ENCODE assay signal across 9 cellular contexts in the genomic region with DNA sequence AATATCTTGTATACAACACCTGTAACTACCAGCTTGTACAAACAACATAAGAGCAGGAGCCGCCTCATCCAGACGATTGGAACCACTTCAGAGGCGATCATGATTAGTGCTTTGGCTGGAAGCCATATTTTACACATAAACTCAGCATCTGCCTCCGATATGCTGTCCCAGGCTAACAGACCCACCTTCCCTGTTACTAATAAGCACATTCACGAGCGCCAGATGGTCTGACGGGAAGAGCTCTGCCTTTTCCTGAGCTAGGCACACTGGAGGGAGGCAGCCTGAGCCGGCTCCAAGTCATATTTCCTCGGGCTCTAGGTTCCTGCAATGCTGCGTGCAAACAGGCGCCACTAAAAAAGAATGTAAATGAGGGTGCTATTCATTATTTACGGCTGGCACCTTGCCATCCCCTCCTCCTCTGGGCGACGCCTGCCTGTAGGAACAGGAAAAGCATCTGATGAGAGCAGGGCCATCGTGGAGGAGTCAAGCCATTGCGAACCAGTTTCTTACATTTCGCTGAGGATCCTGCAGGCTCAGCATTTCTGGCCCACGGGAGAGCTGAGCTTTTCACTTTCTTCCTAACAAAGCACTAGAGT.
DNase-seq lines count a peak whose midpoint lies in the region; ATAC-seq and TF ChIP-seq lines count a peak whose summit lies in the region.
"Had no signal": no experiment of that assay in that cellular context is flagged by ENCODE, and none has a peak within 500 bp of the region (broad histone marks: within the 10 kb centered on the region; RNA-seq: fewer than 3 reads in every experiment).

No MANE protein-coding gene starts in this region.

- ATAC-seq in RWPE2 (ENCODE audit: low read depth) (peak; percentile 61), heart right ventricle (peak in 6 of 8 donors; percentile 7 to 80 (median 62)), gastroesophageal sphincter (no peak), HG02571 (IDR thresholded peaks at IDR 0.05; ENCODE audit: unreplicated experiment) (no peak)

- no peak overlapping the region for H3K4me3 ChIP-seq in AG04450 (ENCODE audit: low read depth, low read length)
- no peak overlapping the region for H3K4me3 ChIP-seq in RWPE2 (ENCODE audit: severe bottlenecking)
- no peak overlapping the region for H3K4me3 ChIP-seq in heart right ventricle
- H3K4me3 ChIP-seq in gastroesophageal sphincter = no peak overlapping the region
- no peak overlapping the region for H3K4me3 ChIP-seq in CD8-positive, alpha-beta memory T cell (ENCODE audit: low read length)

- TF ChIP-seq CTCF in AG04450 (IDR thresholded peaks at IDR 0.05; ENCODE audit: low read depth, low read length) = peak; percentile 24
- peak; percentile 56 for TF ChIP-seq CTCF in RWPE2 (IDR thresholded peaks at IDR 0.05; ENCODE audit: poor library complexity, severe bottlenecking)
- TF ChIP-seq CTCF in heart right ventricle (IDR thresholded peaks at IDR 0.05) = peak in 1 of 9 donors; percentile 17
- peak in 1 of 4 experiments; percentile 9 for TF ChIP-seq CTCF in gastroesophageal sphincter (IDR thresholded peaks at IDR 0.05)
- no peak for TF ChIP-seq CTCF in endothelial cell (IDR thresholded peaks at IDR 0.05; ENCODE audit: unreplicated experiment)

- H3K27me3 Mint-ChIP-seq in CD8-positive, alpha-beta memory T cell = peaks cover 7 to 13% of the 10 kb centered on the region in 2 donors
- no peaks in the 10 kb centered on the region for H3K27me3 Mint-ChIP-seq in endothelial cell (ENCODE audit: unreplicated experiment)

- no peak overlapping the region for H3K4me3 Mint-ChIP-seq in CD8-positive, alpha-beta memory T cell
- no peak overlapping the region for H3K4me3 Mint-ChIP-seq in endothelial cell (ENCODE audit: unreplicated experiment)
- H3K4me3 Mint-ChIP-seq: CD14-positive monocyte had no signal

- H3K27me3 ChIP-seq in AG04450 (ENCODE audit: control insufficient read depth, insufficient read depth, low read length) = no peaks in the 10 kb centered on the region
- no peaks in the 10 kb centered on the region for H3K27me3 ChIP-seq in RWPE2 (ENCODE audit: insufficient read depth, poor library complexity, severe bottlenecking)
- peaks cover 0 to 7% (median 0%) of the 10 kb centered on the region in 7 donors for H3K27me3 ChIP-seq in heart right ventricle
- H3K27me3 ChIP-seq in gastroesophageal sphincter = peaks cover 8% of the 10 kb centered on the region
- no peaks in the 10 kb centered on the region for H3K27me3 ChIP-seq in CD8-positive, alpha-beta memory T cell (ENCODE audit: insufficient read depth, low read length, poor library complexity, severe bottlenecking)

- DNase-seq in AG04450 (ENCODE audit: low read depth, low spot score) (no peak), NCI-H1092 (lab: John Stamatoyannopoulos, UW) (peak; percentile 91), RWPE2 (ENCODE audit: low spot score) (no peak), heart right ventricle (peak in 1 of 2 donors; percentile 12), endothelial cell (ENCODE audit: low spot score) (no peak)
- DNase-seq in CD8-positive, alpha-beta memory T cell = no peak

- no peaks in the 10 kb centered on the region for H3K4me1 ChIP-seq in RWPE2 (ENCODE audit: insufficient read depth, poor library complexity, severe bottlenecking)
- H3K4me1 ChIP-seq in heart right ventricle = peaks cover 0 to 5% (median 0%) of the 10 kb centered on the region in 9 donors
- H3K4me1 ChIP-seq in gastroesophageal sphincter = peaks cover 0 to 8% (median 0%) of the 10 kb centered on the region in 3 donors
- H3K4me1 ChIP-seq in CD8-positive, alpha-beta memory T cell (ENCODE audit: insufficient read depth, low read length) = no peaks in the 10 kb centered on the region

- intact Hi-C loops in heart right ventricle (cut with DNase I) = no loop called here

- H3K27ac ChIP-seq in AG04450 (ENCODE audit: low read depth, low read length) (no peak overlapping the region), RWPE2 (ENCODE audit: poor library complexity, severe bottlenecking) (no peak overlapping the region), heart right ventricle (no peak overlapping the region), gastroesophageal sphincter (no peak overlapping the region)
- no peak overlapping the region for H3K27ac ChIP-seq in CD8-positive, alpha-beta memory T cell (ENCODE audit: low read depth, low read length)

- CTCF ChIA-PET in AG04450 (lab: Charles Lee) = interaction anchor here (2.0 kb wide), 1 partner anchor 608 kb away, joined by 6 read pairs; no protein-coding TSS in a partner anchor
- CTCF ChIA-PET in CD8-positive, alpha-beta memory T cell (lab: Charles Lee) = interaction anchor here (0.8 to 1.2 kb wide), 2 partner anchors 9 to 27 kb away, joined by 3 read pairs; no protein-coding TSS in a partner anchor

- 39 to 54% methylated on average over 18 of the region's 18 CpGs for WGBS in heart right ventricle, 2 donors
- WGBS in gastroesophageal sphincter (ENCODE audit: low coverage in 1 of 2), 2 donors = 29 to 34% methylated on average over 10 to 14 of the region's 18 CpGs

- POLR2A ChIA-PET in AG04450 (lab: Yijun Ruan, JAX) = no interaction called here
- POLR2A ChIA-PET in CD8-positive, alpha-beta memory T cell (lab: Charles Lee) = no interaction called here

- H3K36me3 ChIP-seq in RWPE2 (ENCODE audit: low read depth) (no peaks in the 10 kb centered on the region), heart right ventricle (no peaks in the 10 kb centered on the region), gastroesophageal sphincter (no peaks in the 10 kb centered on the region)
- H3K36me3 ChIP-seq in CD8-positive, alpha-beta memory T cell (ENCODE audit: insufficient read depth, low read length) = no peaks in the 10 kb centered on the region

- H3K9me3 ChIP-seq in AG04450 (ENCODE audit: control insufficient read depth, insufficient read depth, low read length) (no peaks in the 10 kb centered on the region), RWPE2 (ENCODE audit: severe bottlenecking) (no peaks in the 10 kb centered on the region), heart right ventricle (no peaks in the 10 kb centered on the region), gastroesophageal sphincter (peaks cover 0 to 3% (median 0%) of the 10 kb centered on the region in 3 donors)
- no peaks in the 10 kb centered on the region for H3K9me3 ChIP-seq in CD8-positive, alpha-beta memory T cell (ENCODE audit: low read length)

- H3K36me3 Mint-ChIP-seq in CD8-positive, alpha-beta memory T cell = no peaks in the 10 kb centered on the region
- no peaks in the 10 kb centered on the region for H3K36me3 Mint-ChIP-seq in endothelial cell (ENCODE audit: low read depth, unreplicated experiment)
- H3K36me3 Mint-ChIP-seq: CD14-positive monocyte had no signal

- no peaks in the 10 kb centered on the region for H3K4me1 Mint-ChIP-seq in CD8-positive, alpha-beta memory T cell
- no peaks in the 10 kb centered on the region for H3K4me1 Mint-ChIP-seq in endothelial cell (ENCODE audit: unreplicated experiment)
- H3K4me1 Mint-ChIP-seq: CD14-positive monocyte had no signal

- peaks cover 0 to 9% (median 0%) of the 10 kb centered on the region in 5 donors for H3K9me3 Mint-ChIP-seq in CD8-positive, alpha-beta memory T cell
- peaks cover 6% of the 10 kb centered on the region for H3K9me3 Mint-ChIP-seq in endothelial cell (ENCODE audit: unreplicated experiment)

- no peak overlapping the region for H3K27ac Mint-ChIP-seq in CD8-positive, alpha-beta memory T cell
- no peak overlapping the region for H3K27ac Mint-ChIP-seq in endothelial cell (ENCODE audit: unreplicated experiment)
- H3K27ac Mint-ChIP-seq: CD14-positive monocyte had no signal

- TF ChIP-seq POLR2A in gastroesophageal sphincter (IDR thresholded peaks at IDR 0.05) = no peak

- TF ChIP-seq EP300 in gastroesophageal sphincter (IDR thresholded peaks at IDR 0.05) = no peak

Comparison
In these comparisons a context has a peak if more than half of its experiments do, and no peak if none do; other contexts are left out.
1. ATAC-seq: peak in RWPE2 (single experiment) and heart right ventricle (6 of 8); none in gastroesophageal sphincter (single experiment) and HG02571 (single experiment).